Comparison of ENCODE assay signal across 10 cellular contexts in the genomic region with DNA sequence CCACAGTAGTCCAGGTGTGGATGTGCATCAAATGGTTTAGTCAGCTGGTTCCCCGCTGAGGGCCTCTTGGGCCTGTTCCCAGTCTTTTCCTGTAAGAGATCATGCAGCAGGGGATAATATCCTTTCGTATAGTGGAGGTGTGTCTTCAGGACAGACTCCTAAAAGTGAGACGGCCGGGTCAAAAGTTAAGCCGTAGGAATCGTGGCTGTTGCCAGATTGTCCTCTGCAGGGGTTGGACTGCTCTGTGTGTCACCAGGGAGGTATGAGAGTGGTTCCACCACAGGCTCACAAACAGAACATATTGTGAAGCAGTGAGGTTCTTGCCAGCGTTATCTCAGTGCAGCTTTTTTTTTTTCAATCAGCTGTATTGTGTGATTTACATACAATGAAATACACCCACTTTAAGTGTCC.
A peak's percentile ranks its signal among the peaks of the same experiment; 100 is the strongest.
DNase-seq lines count a peak whose midpoint lies in the region; ATAC-seq, FAIRE-seq and TF ChIP-seq lines count a peak whose summit lies in the region.
"Had no signal": no experiment of that assay in that cellular context is flagged by ENCODE, and none has a peak within 500 bp of the region (broad histone marks: within the 10 kb centered on the region; RNA-seq: fewer than 3 reads in every experiment).

No MANE protein-coding gene starts in this region.

- H3K9me3 ChIP-seq in MG63 (no peaks in the 10 kb centered on the region), K562 (replicated peaks; ENCODE audit: control insufficient read depth, insufficient read depth, low read depth, low read length) (no peaks in the 10 kb centered on the region)

- no peak overlapping the region for H3K9ac ChIP-seq in K562 (ENCODE audit: insufficient read depth in 1 of 2, low read depth in 2 of 2, low read length in 2 of 2)

- H3K36me3 Mint-ChIP-seq in CD14-positive monocyte (peaks cover 14 to 41% of the 10 kb centered on the region in 2 donors), nephron (ENCODE audit: low read depth) (peaks cover 52% of the 10 kb centered on the region)

- TF ChIP-seq EP300 in K562 (IDR thresholded peaks at IDR 0.05; ENCODE audit: low read length), result no peak

- in situ Hi-C loops in K562 (cut with MboI), result no loop called here

- H3K27me3 ChIP-seq in MG63 (no peaks in the 10 kb centered on the region), K562 (ENCODE audit: control insufficient read depth in 2 of 2, insufficient read depth in 2 of 2, low read length in 2 of 2) (no peaks in the 10 kb centered on the region)

- H3K36me3 ChIP-seq in MG63 (no peaks in the 10 kb centered on the region), K562 (ENCODE audit: control insufficient read depth, insufficient read depth, low read length) (no peaks in the 10 kb centered on the region)

- no peak for DNase-seq in CD14-positive monocyte (ENCODE audit: low spot score)
- peak; percentile 53 for DNase-seq in MG63
- peak in 1 of 4 experiments; percentile 12 for DNase-seq in K562 (ENCODE audit: extremely low read depth in 1 of 4, low spot score in 3 of 4)
- no peak for DNase-seq in Ammon's horn (ENCODE audit: low spot score)
- no peak for DNase-seq in dedifferentiated amniotic fluid mesenchymal stem cell (ENCODE audit: extremely low spot score)
- DNase-seq in superior temporal gyrus (ENCODE audit: extremely low spot score), result no peak
- no peak for DNase-seq in T-helper 2 cell
- DNase-seq: stimulated activated CD4-positive, alpha-beta T cell treated with anti-CD3 and anti-CD28 coated beads, Interleukin-2, amount 100 ng/mL, for 24 hours had no signal

- H3K4me3 Mint-ChIP-seq in CD14-positive monocyte (no peak overlapping the region), nephron (peak overlapping the region in 1 of 3 experiments; percentile 47)
- H3K4me3 Mint-ChIP-seq: activated naive CD4-positive, alpha-beta T cell treated with anti-CD3 and anti-CD28 coated beads, Interleukin-2, amount 50 U/mL, for 24 hours had no signal

- peak; percentile 23 for FAIRE-seq in K562 (lab: Jason Lieb, UNC)

- peaks cover 58% of the 10 kb centered on the region for H3K4me1 Mint-ChIP-seq in CD14-positive monocyte
- H3K4me1 Mint-ChIP-seq in nephron, result peaks cover 46% of the 10 kb centered on the region

- peaks cover 0 to 14% of the 10 kb centered on the region in 2 experiments; a peak in 3 of 5 replicates for H3K4me1 ChIP-seq in K562 (replicated peaks in 1 of 2; ENCODE audit: control insufficient read depth in 2 of 2, insufficient read depth in 2 of 2, low read length in 2 of 2)

- TF ChIP-seq CTCF in CD14-positive monocyte (IDR thresholded peaks at IDR 0.05) (no peak), K562 (IDR thresholded peaks at IDR 0.05 in 2 of 3, conservative IDR thresholded peaks at IDR 0.05 in 1 of 3; ENCODE audit: insufficient read depth in 2 of 3, low read depth in 1 of 3, low read length in 3 of 3) (no peak), nephron (IDR thresholded peaks at IDR 0.05; ENCODE audit: unreplicated experiment in 3 of 3) (no peak)

- peak; percentile 25; the same call in 1 of the 3 replicates for ATAC-seq in K562

- TF ChIP-seq RAD21 in K562 (CRISPR knock-in tag; conservative IDR thresholded peaks at IDR 0.05 in 1 of 2, IDR thresholded peaks at IDR 0.05 in 1 of 2), result no peak

- CTCF ChIA-PET in K562 (lab: Yijun Ruan, JAX; ENCODE audit: low intra/inter-chr PET ratio), result no interaction called here

- H3K27ac Mint-ChIP-seq in CD14-positive monocyte (peak overlapping the region in 4 of 7 donors; percentile 24 to 68 (median 38)), nephron (peak overlapping the region; percentile 85 to 91 (median 89))
- H3K27ac Mint-ChIP-seq: activated naive CD4-positive, alpha-beta T cell treated with anti-CD3 and anti-CD28 coated beads, Interleukin-2, amount 50 U/mL, for 24 hours had no signal

- H2AFZ ChIP-seq in K562 (ENCODE audit: low read depth, low read length), result no peak overlapping the region

- POLR2A ChIA-PET in K562 (lab: Yijun Ruan, JAX), result no interaction called here

- H3K4me2 ChIP-seq in K562 (ENCODE audit: insufficient read depth, low read length), result no peak overlapping the region

- intact Hi-C loops in CD14-positive monocyte (cut with micrococcal nuclease) (no loop called here), K562 (cut with micrococcal nuclease) (loop anchor here (10.0 kb wide), 1 partner anchor 164 kb away; no protein-coding TSS in a partner anchor)

- H3K4me3 ChIP-seq in MG63 (no peak overlapping the region), K562 (no peak overlapping the region)

- peaks cover 0 to 4% (median 3%) of the 10 kb centered on the region in 7 donors for H3K9me3 Mint-ChIP-seq in CD14-positive monocyte
- no peaks in the 10 kb centered on the region for H3K9me3 Mint-ChIP-seq in nephron
- H3K9me3 Mint-ChIP-seq: activated naive CD4-positive, alpha-beta T cell treated with anti-CD3 and anti-CD28 coated beads, Interleukin-2, amount 50 U/mL, for 24 hours had no signal

- H3K9me1 ChIP-seq in K562 (ENCODE audit: control insufficient read depth, insufficient read depth, low read length), result no peaks in the 10 kb centered on the region

- no peak for TF ChIP-seq POLR2A in K562 (conservative IDR thresholded peaks at IDR 0.05)

- peaks cover 0 to 3% (median 0%) of the 10 kb centered on the region in 3 donors for H3K27me3 Mint-ChIP-seq in CD14-positive monocyte (ENCODE audit: low read depth in 3 of 3)
- no peaks in the 10 kb centered on the region for H3K27me3 Mint-ChIP-seq in nephron (ENCODE audit: low read depth)
- H3K27me3 Mint-ChIP-seq: activated naive CD4-positive, alpha-beta T cell treated with anti-CD3 and anti-CD28 coated beads, Interleukin-2, amount 50 U/mL, for 24 hours had no signal

- no peaks in the 10 kb centered on the region for H4K20me1 ChIP-seq in K562 (replicated peaks; ENCODE audit: control insufficient read depth, insufficient read depth, low read length)

- 14% methylated on average over 7 of the region's 7 CpGs for WGBS in K562 (ENCODE audit: insufficient coverage, low coverage, missing lambda C conversion rate)

- H3K79me2 ChIP-seq in K562 (ENCODE audit: control insufficient read depth, insufficient read depth, low read length), result no peaks in the 10 kb centered on the region

- no peak overlapping the region for H3K27ac ChIP-seq in K562 (ENCODE audit: extremely low read depth, low read depth, low read length)

- BruUV-seq in K562 (replicated peaks; lab: Mats Ljungman, UMichigan), result no TSS peak

TF ChIP-seq in K562, 482 proteins besides CTCF, POLR2A, EP300 and RAD21:
- TF ChIP-seq CBFA2T3 (IDR thresholded peaks at IDR 0.05), result peak; percentile 12; the same call in 1 of the 2 replicates
- TF ChIP-seq POU5F1 (IDR thresholded peaks at IDR 0.05; ENCODE audit: borderline replicate concordance, low read depth, low read length, partially characterized antibody), result no peak
- 0 out of 2 replicates have a peak, but pooled peaks have one; percentile 15 for TF ChIP-seq SOX6 (IDR thresholded peaks at IDR 0.05)
- TF ChIP-seq, protein P1, sequence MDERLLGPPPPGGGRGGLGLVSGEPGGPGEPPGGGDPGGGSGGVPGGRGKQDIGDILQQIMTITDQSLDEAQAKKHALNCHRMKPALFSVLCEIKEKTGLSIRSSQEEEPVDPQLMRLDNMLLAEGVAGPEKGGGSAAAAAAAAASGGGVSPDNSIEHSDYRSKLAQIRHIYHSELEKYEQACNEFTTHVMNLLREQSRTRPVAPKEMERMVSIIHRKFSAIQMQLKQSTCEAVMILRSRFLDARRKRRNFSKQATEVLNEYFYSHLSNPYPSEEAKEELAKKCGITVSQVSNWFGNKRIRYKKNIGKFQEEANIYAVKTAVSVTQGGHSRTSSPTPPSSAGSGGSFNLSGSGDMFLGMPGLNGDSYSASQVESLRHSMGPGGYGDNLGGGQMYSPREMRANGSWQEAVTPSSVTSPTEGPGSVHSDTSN (CRISPR knock-in tag; IDR thresholded peaks at IDR 0.05; ENCODE audit: low read depth), result no peak
- TF ChIP-seq, protein P1 (tag; conservative IDR thresholded peaks at IDR 0.05; ENCODE audit: low read depth), result 0 out of 2 replicates have a peak, but pooled peaks have one; percentile 13
- TF ChIP-seq ZNF384 (IDR thresholded peaks at IDR 0.05; ENCODE audit: low read depth, low read length), result peak; percentile 43; the same call in 1 of the 2 replicates
- no peak for TF ChIP-seq DACH1 (IDR thresholded peaks at IDR 0.05; ENCODE audit: partially characterized antibody)
